Comparison of ENCODE assay signal across 8 cellular contexts in genomic region chr15:66882251-66883020, GRCh38.
A peak's percentile ranks its signal among the peaks of the same experiment; 100 is the strongest.
DNase-seq lines count a peak whose midpoint lies in the region; ATAC-seq and TF ChIP-seq lines count a peak whose summit lies in the region.
"Had no signal": no experiment of that assay in that cellular context is flagged by ENCODE, and none has a peak within 500 bp of the region (broad histone marks: within the 10 kb centered on the region; RNA-seq: fewer than 3 reads in every experiment).

No MANE protein-coding gene starts in this region.

- WGBS in upper lobe of left lung, 2 donors, result 88 to 89% methylated on average over 9 of the region's 11 CpGs
- WGBS in esophagus squamous epithelium, 2 donors, result 58 to 80% methylated on average over 5 to 11 of the region's 11 CpGs

- DNase-seq in cardiac fibroblast (ENCODE audit: low read depth in 2 of 2), result peak; percentile 78 to 88
- peak; percentile 75 for DNase-seq in kidney tubule cell (ENCODE audit: low spot score)
- DNase-seq in upper lobe of left lung, result no peak
- DNase-seq in esophagus squamous epithelium (lab: John Stamatoyannopoulos, UW), result no peak
- no peak for DNase-seq in DMS 273 treated with DMSO at 0.1 percent for 48 hours (lab: John Stamatoyannopoulos, UW)
- DNase-seq: activated CD4-positive, CD25-positive, alpha-beta regulatory T cell treated with anti-CD3 and anti-CD28 coated beads, Interleukin-2, amount 50 U/mL, for 72 hours had no signal

- intact Hi-C loops in esophagus squamous epithelium (cut with DNase I), result no loop called here

- H3K27me3 ChIP-seq in HUES6 (ENCODE audit: control insufficient read depth, insufficient read depth, low read length) (no peaks in the 10 kb centered on the region), upper lobe of left lung (no peaks in the 10 kb centered on the region), esophagus squamous epithelium (no peaks in the 10 kb centered on the region)

- TF ChIP-seq POLR2A in upper lobe of left lung (IDR thresholded peaks at IDR 0.05), result no peak
- no peak for TF ChIP-seq POLR2A in esophagus squamous epithelium (IDR thresholded peaks at IDR 0.05)

- H3K27ac ChIP-seq in HUES6 (ENCODE audit: low read depth, low read length), result no peak overlapping the region
- H3K27ac ChIP-seq in upper lobe of left lung, result peak overlapping the region in 3 of 4 donors; percentile 18 to 39 (median 23)
- peak overlapping the region in 2 of 4 donors; percentile 49 to 69 for H3K27ac ChIP-seq in esophagus squamous epithelium

- peaks cover 19% of the 10 kb centered on the region for H3K9me3 ChIP-seq in HUES6 (ENCODE audit: control insufficient read depth, insufficient read depth, low read depth, low read length)
- H3K9me3 ChIP-seq in upper lobe of left lung, result no peaks in the 10 kb centered on the region
- no peaks in the 10 kb centered on the region for H3K9me3 ChIP-seq in esophagus squamous epithelium

- peak overlapping the region; percentile 29 for H3K9ac ChIP-seq in HUES6 (ENCODE audit: low read length)

- ATAC-seq in upper lobe of left lung (ENCODE audit: low FRiP score in 2 of 2) (peak in 1 of 2 donors; percentile 41), GM19455 (IDR thresholded peaks at IDR 0.05; ENCODE audit: unreplicated experiment) (no peak)

- no peak overlapping the region for H3K4me3 ChIP-seq in HUES6 (ENCODE audit: low read depth, low read length)
- no peak overlapping the region for H3K4me3 ChIP-seq in cardiac fibroblast (replicated peaks in 1 of 2; ENCODE audit: low read depth in 2 of 2, low read length in 2 of 2)
- no peak overlapping the region for H3K4me3 ChIP-seq in upper lobe of left lung
- H3K4me3 ChIP-seq in esophagus squamous epithelium, result no peak overlapping the region

- H3K4me1 ChIP-seq in HUES6 (ENCODE audit: control insufficient read depth, insufficient read depth, low read length) (peaks cover 26% of the 10 kb centered on the region), upper lobe of left lung (peaks cover 9 to 13% (median 12%) of the 10 kb centered on the region in 4 donors), esophagus squamous epithelium (peaks cover 6 to 34% (median 31%) of the 10 kb centered on the region in 3 donors)

- TF ChIP-seq EP300 in upper lobe of left lung (IDR thresholded peaks at IDR 0.05), result no peak

- no peak for TF ChIP-seq CTCF in cardiac fibroblast (IDR thresholded peaks at IDR 0.05; ENCODE audit: low read depth, low read length)
- TF ChIP-seq CTCF in upper lobe of left lung (IDR thresholded peaks at IDR 0.05), result no peak
- no peak for TF ChIP-seq CTCF in esophagus squamous epithelium (IDR thresholded peaks at IDR 0.05)

- H3K36me3 ChIP-seq in HUES6 (ENCODE audit: control insufficient read depth, insufficient read depth, low read length), result no peaks in the 10 kb centered on the region
- no peaks in the 10 kb centered on the region for H3K36me3 ChIP-seq in upper lobe of left lung
- H3K36me3 ChIP-seq in esophagus squamous epithelium, result no peaks in the 10 kb centered on the region

Comparison
In these comparisons a context has a peak if more than half of its experiments do, and no peak if none do; other contexts are left out.
1. DNase-seq: peak in cardiac fibroblast (2 of 2) and kidney tubule cell (single experiment); none in upper lobe of left lung (0 of 2), esophagus squamous epithelium (single experiment) and DMS 273 treated with DMSO at 0.1 percent for 48 hours (single experiment).